ENCODE assay signal across 8 cellular contexts in the genomic region with DNA sequence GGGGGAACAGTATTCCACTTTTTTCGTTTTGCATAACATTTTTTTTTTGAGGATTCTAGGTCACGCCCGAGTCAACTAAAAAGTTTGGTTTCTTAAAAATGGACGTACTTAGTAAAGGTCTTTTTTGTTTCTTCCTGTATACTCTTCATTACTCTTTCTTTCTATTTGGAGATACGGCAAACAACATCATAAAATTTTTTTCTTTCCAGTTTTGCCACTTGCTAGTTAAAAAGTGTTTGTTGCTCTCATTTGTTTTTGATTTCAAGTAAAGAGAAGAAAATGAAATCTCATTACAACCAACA. TPM values are rescaled to one million over a fixed set of nuclear protein-coding genes. Genes with fewer than 3 reads are reported as not detected.
A peak's percentile ranks its signal among the peaks of the same experiment; 100 is the strongest.
DNase-seq lines count a peak whose midpoint lies in the region; ATAC-seq and TF ChIP-seq lines count a peak whose summit lies in the region.

No MANE protein-coding gene starts in this region.

- H3K27me3 ChIP-seq in iPS-15b (ENCODE audit: control insufficient read depth, insufficient read depth, low read length) = no peaks in the 10 kb centered on the region

- peak overlapping the region; percentile 94 for H3K4me3 Mint-ChIP-seq in activated T-helper 17 cell treated with anti-CD3 and anti-CD28 coated beads, Interleukin-2, amount 50 U/mL, for 72 hours
- H3K4me3 Mint-ChIP-seq in stimulated activated memory B cell treated with anti-CD40 and anti-IgM and Interleukin-4, amounts not matched to agents 10 μg/mL and 1 μg/mL and 100 μg/mL, for 72 hours = peak overlapping the region; percentile 92

- H3K27ac Mint-ChIP-seq in activated T-helper 17 cell treated with anti-CD3 and anti-CD28 coated beads, Interleukin-2, amount 50 U/mL, for 72 hours = peak overlapping the region; percentile 92
- H3K27ac Mint-ChIP-seq in stimulated activated memory B cell treated with anti-CD40 and anti-IgM and Interleukin-4, amounts not matched to agents 10 μg/mL and 1 μg/mL and 100 μg/mL, for 72 hours = peak overlapping the region; percentile 86

- H3K36me3 Mint-ChIP-seq in activated T-helper 17 cell treated with anti-CD3 and anti-CD28 coated beads, Interleukin-2, amount 50 U/mL, for 72 hours (ENCODE audit: low read depth) = peaks cover 30% of the 10 kb centered on the region
- peaks cover 7% of the 10 kb centered on the region for H3K36me3 Mint-ChIP-seq in stimulated activated memory B cell treated with anti-CD40 and anti-IgM and Interleukin-4, amounts not matched to agents 10 μg/mL and 1 μg/mL and 100 μg/mL, for 72 hours

- no peaks in the 10 kb centered on the region for H3K36me3 ChIP-seq in iPS-15b (ENCODE audit: control insufficient read depth, insufficient read depth, low read length)

- DNase-seq in DMS53 (lab: John Stamatoyannopoulos, UW) (peak; percentile 33), DMS53 treated with DMSO at 0.1 percent for 48 hours (lab: John Stamatoyannopoulos, UW; ENCODE audit: unreplicated experiment) (no peak), amygdala (lab: John Stamatoyannopoulos, UW) (no peak), NCI-H2171 (lab: John Stamatoyannopoulos, UW) (no peak)

- no peak for TF ChIP-seq POLR2A in GM18505 (IDR thresholded peaks at IDR 0.05; ENCODE audit: borderline replicate concordance, extremely low read depth, insufficient read depth, insufficient read length)

- no peak for ATAC-seq in activated T-helper 17 cell treated with anti-CD3 and anti-CD28 coated beads, Interleukin-2, amount 50 U/mL, for 72 hours (replicated peaks)
- no peak for ATAC-seq in stimulated activated memory B cell treated with anti-CD40 and anti-IgM and Interleukin-4, amounts not matched to agents 10 μg/mL and 1 μg/mL and 100 μg/mL, for 72 hours
- no peak for ATAC-seq in GM18505 (IDR thresholded peaks at IDR 0.05; ENCODE audit: unreplicated experiment)

- H3K27me3 Mint-ChIP-seq in activated T-helper 17 cell treated with anti-CD3 and anti-CD28 coated beads, Interleukin-2, amount 50 U/mL, for 72 hours = no peaks in the 10 kb centered on the region
- H3K27me3 Mint-ChIP-seq in stimulated activated memory B cell treated with anti-CD40 and anti-IgM and Interleukin-4, amounts not matched to agents 10 μg/mL and 1 μg/mL and 100 μg/mL, for 72 hours = no peaks in the 10 kb centered on the region

- no peaks in the 10 kb centered on the region for H3K9me3 Mint-ChIP-seq in activated T-helper 17 cell treated with anti-CD3 and anti-CD28 coated beads, Interleukin-2, amount 50 U/mL, for 72 hours
- H3K9me3 Mint-ChIP-seq in stimulated activated memory B cell treated with anti-CD40 and anti-IgM and Interleukin-4, amounts not matched to agents 10 μg/mL and 1 μg/mL and 100 μg/mL, for 72 hours = no peaks in the 10 kb centered on the region

- no peaks in the 10 kb centered on the region for H3K4me1 ChIP-seq in iPS-15b (ENCODE audit: control insufficient read depth, insufficient read depth, low read length)

- peak overlapping the region; percentile 89 for H3K9ac ChIP-seq in iPS-15b (ENCODE audit: low read depth, low read length)

- peak overlapping the region; percentile 96 for H3K4me3 ChIP-seq in iPS-15b (ENCODE audit: low read depth, low read length)

- H3K9me3 ChIP-seq in iPS-15b (ENCODE audit: control insufficient read depth, insufficient read depth, low read length) = no peaks in the 10 kb centered on the region

- H3K4me1 Mint-ChIP-seq in activated T-helper 17 cell treated with anti-CD3 and anti-CD28 coated beads, Interleukin-2, amount 50 U/mL, for 72 hours = peaks cover 11% of the 10 kb centered on the region
- peaks cover 32% of the 10 kb centered on the region for H3K4me1 Mint-ChIP-seq in stimulated activated memory B cell treated with anti-CD40 and anti-IgM and Interleukin-4, amounts not matched to agents 10 μg/mL and 1 μg/mL and 100 μg/mL, for 72 hours

RNA-seq across cellular contexts. Expression of gene MPC2, which starts 0.8 kb away (rescaled TPM):
- 10 to 100 TPM; 51.1 to 67.0 TPM for total RNA-seq in activated T-helper 17 cell treated with anti-CD3 and anti-CD28 coated beads, Interleukin-2, amount 50 U/mL, for 72 hours

RNA-seq across cellular contexts. Expression of gene DCAF6, which starts 1.2 kb away (rescaled TPM):
- total RNA-seq in activated T-helper 17 cell treated with anti-CD3 and anti-CD28 coated beads, Interleukin-2, amount 50 U/mL, for 72 hours = 10 to 100 TPM; 25.9 to 37.3 TPM

RNA-seq across cellular contexts. Expression of gene ADCY10, which starts 23.7 kb away (rescaled TPM):
- under 1 TPM; 0.13 to 0.98 TPM for total RNA-seq in activated T-helper 17 cell treated with anti-CD3 and anti-CD28 coated beads, Interleukin-2, amount 50 U/mL, for 72 hours
